30 cellular contexts compared by ENCODE assay signal in genomic region chr11:10844364-10844763, GRCh38. TPM values are rescaled to one million over a fixed set of nuclear protein-coding genes. Genes with fewer than 3 reads are reported as not detected.
DNase-seq lines count a peak whose midpoint lies in the region; ATAC-seq and TF ChIP-seq lines count a peak whose summit lies in the region.
"Had no signal": no experiment of that assay in that cellular context is flagged by ENCODE, and none has a peak within 500 bp of the region (broad histone marks: within the 10 kb centered on the region; RNA-seq: fewer than 3 reads in every experiment).

No MANE protein-coding gene starts in this region.

- H3K4me3 ChIP-seq in left ventricle myocardium inferior, result no peak overlapping the region
- H3K4me3 ChIP-seq: adrenal gland, lower lobe of right lung, testis had no signal

- intact Hi-C loops in left ventricle myocardium inferior (cut with micrococcal nuclease), result no loop called here
- intact Hi-C loops in cardiac septum (cut with DNase I), result no loop called here

- no peaks in the 10 kb centered on the region for H3K27me3 Mint-ChIP-seq in naive B cell
- H3K27me3 Mint-ChIP-seq in activated T-cell treated with anti-CD3 and anti-CD28 coated beads, Interleukin-2, amount 50 U/mL, for 72 hours (ENCODE audit: low read depth), result no peaks in the 10 kb centered on the region
- H3K27me3 Mint-ChIP-seq: activated CD8-positive, alpha-beta T cell treated with anti-CD3 and anti-CD28 coated beads for 36 hours; central memory CD8-positive, alpha-beta T cell had no signal

- H3K4me1 Mint-ChIP-seq in naive B cell, result peaks cover 15 to 24% (median 16%) of the 10 kb centered on the region in 3 donors
- H3K4me1 Mint-ChIP-seq in activated T-cell treated with anti-CD3 and anti-CD28 coated beads, Interleukin-2, amount 50 U/mL, for 72 hours (ENCODE audit: low read depth), result peaks cover 4% of the 10 kb centered on the region

- H3K27me3 ChIP-seq in left ventricle myocardium inferior (ENCODE audit: low read depth), result no peaks in the 10 kb centered on the region
- H3K27me3 ChIP-seq: adrenal gland, testis had no signal

- H3K4me1 ChIP-seq in left ventricle myocardium inferior, result peaks cover 23% of the 10 kb centered on the region
- H3K4me1 ChIP-seq: adrenal gland, testis had no signal

- H3K27ac Mint-ChIP-seq in naive B cell, result peak overlapping the region in 4 of 6 donors; percentile 9 to 56 (median 32)
- no peak overlapping the region for H3K27ac Mint-ChIP-seq in activated T-cell treated with anti-CD3 and anti-CD28 coated beads, Interleukin-2, amount 50 U/mL, for 72 hours
- H3K27ac Mint-ChIP-seq: activated CD8-positive, alpha-beta T cell treated with anti-CD3 and anti-CD28 coated beads for 36 hours; activated naive CD4-positive, alpha-beta T cell treated with anti-CD3 and anti-CD28 coated beads for 36 hours; nephron had no signal

- peaks cover 0 to 2% (median 0%) of the 10 kb centered on the region in 7 donors for H3K9me3 Mint-ChIP-seq in naive B cell
- H3K9me3 Mint-ChIP-seq in activated T-cell treated with anti-CD3 and anti-CD28 coated beads, Interleukin-2, amount 50 U/mL, for 72 hours, result peaks cover 0 to 2% of the 10 kb centered on the region in 2 donors
- H3K9me3 Mint-ChIP-seq: activated naive CD4-positive, alpha-beta T cell treated with anti-CD3 and anti-CD28 coated beads for 36 hours; CD8-positive, alpha-beta T cell; central memory CD8-positive, alpha-beta T cell; nephron had no signal

- no peaks in the 10 kb centered on the region for H3K9me3 ChIP-seq in left ventricle myocardium inferior (replicated peaks)
- H3K9me3 ChIP-seq: adrenal gland, lower lobe of right lung, testis had no signal

- no peak for ATAC-seq in naive B cell (ENCODE audit: low read depth in 2 of 2)
- no peak for ATAC-seq in HG03469 (IDR thresholded peaks at IDR 0.05; ENCODE audit: unreplicated experiment)
- no peak for ATAC-seq in activated T-cell treated with anti-CD3 and anti-CD28 coated beads, Interleukin-2, amount 50 U/mL, for 72 hours (replicated peaks in 1 of 2)
- ATAC-seq: activated CD8-positive, alpha-beta T cell treated with anti-CD3 and anti-CD28 coated beads for 36 hours; CD8-positive, alpha-beta T cell; lower lobe of right lung; Panc1 had no signal

- no peak for TF ChIP-seq CTCF in left ventricle myocardium inferior (IDR thresholded peaks at IDR 0.05; ENCODE audit: borderline replicate concordance)

- no peak for DNase-seq in left ventricle myocardium inferior
- no peak for DNase-seq in cardiac septum (ENCODE audit: low spot score)
- peak; percentile 18 for DNase-seq in fibroblast of peridontal ligament (ENCODE audit: extremely low read depth)
- DNase-seq in naive B cell, result no peak
- DNase-seq in activated T-cell treated with anti-CD3 and anti-CD28 coated beads, Interleukin-2, amount 50 U/mL, for 72 hours, result no peak
- no peak for DNase-seq in NCI-H2171 (lab: John Stamatoyannopoulos, UW)
- no peak for DNase-seq in NCI-H2227 (lab: John Stamatoyannopoulos, UW; ENCODE audit: unreplicated experiment)
- DNase-seq: activated CD8-positive, alpha-beta memory T cell treated with anti-CD3 and anti-CD28 coated beads, Interleukin-2, amount 50 U/mL, for 48 hours; activated CD8-positive, alpha-beta T cell treated with anti-CD3 and anti-CD28 coated beads for 36 hours; activated naive CD4-positive, alpha-beta T cell treated with anti-CD3 and anti-CD28 coated beads for 36 hours; adrenal gland; AML-193; CD8-positive, alpha-beta T cell; DMS 273 treated with DMSO at 0.1 percent for 48 hours; EL; kidney; lower lobe of right lung; MM.1S; NCI-H1436; NCI-H2081; NCI-H345; NCI-H748 treated with DMSO at 0.1 percent for 48 hours; SHP77 treated with DMSO at 0.1 percent for 48 hours; stimulated activated naive CD4-positive, alpha-beta T cell; testis had no signal

- H3K27ac ChIP-seq in left ventricle myocardium inferior (replicated peaks), result peak overlapping the region; percentile 55
- H3K27ac ChIP-seq: adrenal gland, HL-60, lower lobe of right lung, testis had no signal

- no peaks in the 10 kb centered on the region for H3K36me3 Mint-ChIP-seq in naive B cell
- no peaks in the 10 kb centered on the region for H3K36me3 Mint-ChIP-seq in activated T-cell treated with anti-CD3 and anti-CD28 coated beads, Interleukin-2, amount 50 U/mL, for 72 hours (ENCODE audit: insufficient read depth in 2 of 2)
- H3K36me3 Mint-ChIP-seq: CD8-positive, alpha-beta T cell had no signal

- H3K4me3 Mint-ChIP-seq in naive B cell, result no peak overlapping the region
- H3K4me3 Mint-ChIP-seq in activated T-cell treated with anti-CD3 and anti-CD28 coated beads, Interleukin-2, amount 50 U/mL, for 72 hours, result no peak overlapping the region
- H3K4me3 Mint-ChIP-seq: activated CD8-positive, alpha-beta T cell treated with anti-CD3 and anti-CD28 coated beads for 36 hours; activated naive CD4-positive, alpha-beta T cell treated with anti-CD3 and anti-CD28 coated beads for 36 hours; CD8-positive, alpha-beta T cell; central memory CD8-positive, alpha-beta T cell; nephron had no signal

- H3K36me3 ChIP-seq in left ventricle myocardium inferior, result no peaks in the 10 kb centered on the region
- H3K36me3 ChIP-seq: adrenal gland, lower lobe of right lung had no signal

RNA-seq across cellular contexts. Expression of gene ZBED5, which starts 13.5 kb away (rescaled TPM):
- total RNA-seq in left ventricle myocardium inferior (41.6 TPM), cardiac septum (38.8 TPM)
- 10 to 100 TPM; 17.1 to 46.3 (median 35.0) TPM for polyA plus RNA-seq in naive B cell (ENCODE audit: low read depth in 6 of 6)
- total RNA-seq in activated T-cell treated with anti-CD3 and anti-CD28 coated beads, Interleukin-2, amount 50 U/mL, for 72 hours, result 10 to 100 TPM; 46.1 to 46.4 TPM

RNA-seq across cellular contexts. Expression of gene EIF4G2, which starts 35.6 kb away (rescaled TPM):
- total RNA-seq in left ventricle myocardium inferior, result 760 TPM
- total RNA-seq in cardiac septum, result 765 TPM
- polyA plus RNA-seq in naive B cell (ENCODE audit: low read depth in 6 of 6), result 100 to 1,000 TPM; 536 to 677 (median 589) TPM
- total RNA-seq in activated T-cell treated with anti-CD3 and anti-CD28 coated beads, Interleukin-2, amount 50 U/mL, for 72 hours, result 100 to 1,000 TPM; 807 to 864 TPM
